ENCODE assay signal across 8 cellular contexts in the genomic region with DNA sequence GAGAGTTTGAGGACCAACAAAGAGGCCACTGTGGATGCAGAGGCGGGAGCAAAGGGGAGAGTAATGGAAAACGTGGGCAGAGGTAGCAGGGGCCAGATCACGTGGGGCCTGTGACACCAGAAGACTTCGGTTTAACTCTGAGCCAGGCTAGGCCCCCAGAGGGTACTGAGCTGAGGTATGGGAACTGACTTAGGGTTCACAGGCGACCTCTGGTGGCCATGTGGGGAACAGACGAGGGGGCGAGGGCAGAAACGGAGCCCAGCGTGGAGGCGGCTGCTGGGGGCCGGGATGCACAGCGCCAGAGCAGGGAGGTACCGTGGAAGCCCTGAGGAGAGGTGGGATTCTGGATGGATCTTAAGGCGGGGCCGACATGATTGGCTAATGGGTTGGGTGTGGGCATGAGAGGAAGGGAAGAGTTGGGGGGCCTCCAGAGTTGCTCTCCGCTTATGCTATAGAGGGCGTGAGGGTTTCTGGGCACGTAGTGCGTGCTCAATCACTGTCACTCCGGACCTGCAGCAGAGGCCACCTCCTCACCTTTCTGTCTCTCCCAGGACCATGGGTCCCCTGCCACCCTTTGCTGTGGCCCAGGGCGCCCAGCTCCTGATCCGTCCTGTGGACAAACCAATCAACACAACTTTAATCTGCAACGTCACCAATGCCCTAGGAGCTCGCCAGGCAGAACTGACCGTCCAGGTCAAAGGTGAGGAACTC. TPM values are rescaled to one million over a fixed set of nuclear protein-coding genes. Genes with fewer than 3 reads are reported as not detected.
DNase-seq lines count a peak whose midpoint lies in the region; ATAC-seq and TF ChIP-seq lines count a peak whose summit lies in the region.

No MANE protein-coding gene starts in this region.

- H3K27ac ChIP-seq in cardiac muscle cell: no peak overlapping the region
- no peak overlapping the region for H3K27ac ChIP-seq in sigmoid colon

- 43 to 44% methylated on average over 25 of the region's 25 CpGs for WGBS in sigmoid colon, 2 donors

- intact Hi-C loops in activated naive CD4-positive, alpha-beta T cell treated with anti-CD3 and anti-CD28 coated beads for 36 hours (cut with micrococcal nuclease): loop anchor here (1.0 to 10.0 kb wide), 3 partner anchors 80 to 187 kb away; a partner anchor contains a TSS
- intact Hi-C loops in sigmoid colon (cut with DNase I): loop anchor here (2.0 kb wide), 1 partner anchor 87 kb away; no protein-coding TSS in a partner anchor

- H3K27me3 ChIP-seq in cardiac muscle cell (no peaks in the 10 kb centered on the region), sigmoid colon (no peaks in the 10 kb centered on the region)

- H3K4me1 Mint-ChIP-seq in activated naive CD4-positive, alpha-beta T cell treated with anti-CD3 and anti-CD28 coated beads for 36 hours (ENCODE audit: low read depth): peaks cover 7% of the 10 kb centered on the region

- peaks cover 2% of the 10 kb centered on the region for H3K27me3 Mint-ChIP-seq in activated naive CD4-positive, alpha-beta T cell treated with anti-CD3 and anti-CD28 coated beads for 36 hours (ENCODE audit: low read depth)

- no peaks in the 10 kb centered on the region for H3K9me3 ChIP-seq in cardiac muscle cell (ENCODE audit: low read depth)
- no peaks in the 10 kb centered on the region for H3K9me3 ChIP-seq in sigmoid colon

- peak; percentile 88 for TF ChIP-seq CTCF in cardiac muscle cell (IDR thresholded peaks at IDR 0.05; ENCODE audit: low read depth, low read length)
- TF ChIP-seq CTCF in sigmoid colon (IDR thresholded peaks at IDR 0.05): peak; percentile 71 to 93 (median 83)

- no peak overlapping the region for H3K27ac Mint-ChIP-seq in activated naive CD4-positive, alpha-beta T cell treated with anti-CD3 and anti-CD28 coated beads for 36 hours

- in situ Hi-C loops in SK-MEL-5 (cut with HindIII; ENCODE audit: low pct_unique_long_range_greater_than_20kb, low sequenced_read_pairs): no loop called here

- ATAC-seq in HG03103 (IDR thresholded peaks at IDR 0.05; ENCODE audit: low read depth, unreplicated experiment) (peak; percentile 51), HG03045 (IDR thresholded peaks at IDR 0.05; ENCODE audit: unreplicated experiment) (no peak)

- no peak overlapping the region for H3K4me3 ChIP-seq in cardiac muscle cell
- no peak overlapping the region for H3K4me3 ChIP-seq in sigmoid colon

- CTCF ChIA-PET in activated naive CD4-positive, alpha-beta T cell treated with anti-CD3 and anti-CD28 coated beads for 36 hours (lab: Charles Lee): interaction anchor here (0.5 to 4.9 kb wide), 18 partner anchors 9 to 230 kb away, joined by 3 to 33 read pairs (median 3); a partner anchor contains a TSS

- TF ChIP-seq POLR2A in sigmoid colon (IDR thresholded peaks at IDR 0.05): no peak

- H3K36me3 Mint-ChIP-seq in activated naive CD4-positive, alpha-beta T cell treated with anti-CD3 and anti-CD28 coated beads for 36 hours (ENCODE audit: low read depth): peaks cover 6% of the 10 kb centered on the region

- H3K9me3 Mint-ChIP-seq in activated naive CD4-positive, alpha-beta T cell treated with anti-CD3 and anti-CD28 coated beads for 36 hours: no peaks in the 10 kb centered on the region

- H3K36me3 ChIP-seq in cardiac muscle cell (peaks cover 34% of the 10 kb centered on the region), sigmoid colon (peaks cover 0 to 94% (median 18%) of the 10 kb centered on the region in 4 donors)

- no peaks in the 10 kb centered on the region for H3K4me1 ChIP-seq in cardiac muscle cell (ENCODE audit: low read depth)
- peaks cover 0 to 5% (median 0%) of the 10 kb centered on the region in 4 donors for H3K4me1 ChIP-seq in sigmoid colon

- DNase-seq in CMK (ENCODE audit: low read depth): peak; percentile 45
- DNase-seq in SK-MEL-5 (ENCODE audit: low read depth, low spot score): peak; percentile 69
- DNase-seq in activated naive CD4-positive, alpha-beta T cell treated with anti-CD3 and anti-CD28 coated beads for 36 hours: peak; percentile 79
- DNase-seq in cardiac muscle cell (ENCODE audit: low read depth in 1 of 2, low spot score in 1 of 2): peak; percentile 80 to 82
- DNase-seq in sigmoid colon: peak; percentile 69
- no peak for DNase-seq in DMS114 treated with DMSO at 0.1 percent for 48 hours (lab: John Stamatoyannopoulos, UW; ENCODE audit: unreplicated experiment)

- no peak for TF ChIP-seq EP300 in sigmoid colon (IDR thresholded peaks at IDR 0.05)

- H3K4me3 Mint-ChIP-seq in activated naive CD4-positive, alpha-beta T cell treated with anti-CD3 and anti-CD28 coated beads for 36 hours: no peak overlapping the region

RNA-seq across cellular contexts. Expression of a gene that starts 13.7 kb away (rescaled TPM):
- 56.0 and 56.4 TPM in 2 replicates for total RNA-seq in SK-MEL-5 (2014; rRNA removed; shearing (Covaris generic))
- 77.3 and 106 TPM in 2 replicates for polyA plus RNA-seq in SK-MEL-5 (2015; cell fraction: cytosol; rRNA removed)
- polyA plus RNA-seq in SK-MEL-5 (2015; cell fraction: nucleus; rRNA removed): 38.8 and 42.0 TPM in 2 replicates
- 1 to 10 TPM; 8.9 to 9.8 TPM for total RNA-seq in activated naive CD4-positive, alpha-beta T cell treated with anti-CD3 and anti-CD28 coated beads for 36 hours
- total RNA-seq in cardiac muscle cell (18.4 and 20.8 TPM in 2 replicates), sigmoid colon (10 to 100 TPM in 3 of 4 donors, 1 to 10 TPM in 1; 7.8 to 39.4 (median 14.6) TPM)
- polyA plus RNA-seq in cardiac muscle cell (18.7 and 19.6 TPM in 2 replicates), sigmoid colon (10 to 100 TPM in 1 of 3 donors, 1 to 10 TPM in 2; 3.0 to 19.7 (median 4.6) TPM)

RNA-seq across cellular contexts. Expression of a gene that starts 13.9 kb away (rescaled TPM):
- 0.16 and 0.51 TPM in 2 replicates for total RNA-seq in SK-MEL-5 (2014; rRNA removed; shearing (Covaris generic))
- 0.17 and 0.30 TPM in 2 replicates for polyA plus RNA-seq in SK-MEL-5 (2015; cell fraction: cytosol; rRNA removed)
- 1.1 and 6.1 TPM in 2 replicates for polyA plus RNA-seq in SK-MEL-5 (2015; cell fraction: nucleus; rRNA removed)
- total RNA-seq in activated naive CD4-positive, alpha-beta T cell treated with anti-CD3 and anti-CD28 coated beads for 36 hours: under 1 TPM; 0.17 to 0.27 TPM
- 3.8 and 8.4 TPM in 2 replicates for total RNA-seq in cardiac muscle cell
- 4.3 and 5.0 TPM in 2 replicates for polyA plus RNA-seq in cardiac muscle cell
- total RNA-seq in sigmoid colon: 1 to 10 TPM; 1.3 to 5.3 (median 2.6) TPM
- polyA plus RNA-seq in sigmoid colon: 1 to 10 TPM in 1 of 3 donors, under 1 TPM in 2; 0.60 to 4.9 (median 0.69) TPM

RNA-seq across cellular contexts. Expression of a gene that starts 41.6 kb away (rescaled TPM):
- total RNA-seq in SK-MEL-5 (2014; rRNA removed; shearing (Covaris generic)): not detected in 2 replicates
- not detected in 2 replicates for polyA plus RNA-seq in SK-MEL-5 (2015; cell fraction: cytosol; rRNA removed)
- polyA plus RNA-seq in SK-MEL-5 (2015; cell fraction: nucleus; rRNA removed): not detected in 2 replicates
- not detected for total RNA-seq in activated naive CD4-positive, alpha-beta T cell treated with anti-CD3 and anti-CD28 coated beads for 36 hours
- not detected in 2 replicates for total RNA-seq in cardiac muscle cell
- polyA plus RNA-seq in cardiac muscle cell: not detected in 2 replicates
- total RNA-seq in sigmoid colon: not detected
- polyA plus RNA-seq in sigmoid colon: not detected

RNA-seq across cellular contexts. Expression of a gene that starts 44.0 kb away (rescaled TPM):
- total RNA-seq in SK-MEL-5 (2014; rRNA removed; shearing (Covaris generic)): not detected in 2 replicates
- polyA plus RNA-seq in SK-MEL-5 (2015; cell fraction: cytosol; rRNA removed): not detected in 2 replicates
- not detected in 2 replicates for polyA plus RNA-seq in SK-MEL-5 (2015; cell fraction: nucleus; rRNA removed)
- not detected for total RNA-seq in activated naive CD4-positive, alpha-beta T cell treated with anti-CD3 and anti-CD28 coated beads for 36 hours
- not detected in 2 replicates for total RNA-seq in cardiac muscle cell
- not detected in 2 replicates for polyA plus RNA-seq in cardiac muscle cell
- total RNA-seq in sigmoid colon: not detected
- polyA plus RNA-seq in sigmoid colon: not detected
